Comparison of ENCODE assay signal across 8 cellular contexts in the genomic region with DNA sequence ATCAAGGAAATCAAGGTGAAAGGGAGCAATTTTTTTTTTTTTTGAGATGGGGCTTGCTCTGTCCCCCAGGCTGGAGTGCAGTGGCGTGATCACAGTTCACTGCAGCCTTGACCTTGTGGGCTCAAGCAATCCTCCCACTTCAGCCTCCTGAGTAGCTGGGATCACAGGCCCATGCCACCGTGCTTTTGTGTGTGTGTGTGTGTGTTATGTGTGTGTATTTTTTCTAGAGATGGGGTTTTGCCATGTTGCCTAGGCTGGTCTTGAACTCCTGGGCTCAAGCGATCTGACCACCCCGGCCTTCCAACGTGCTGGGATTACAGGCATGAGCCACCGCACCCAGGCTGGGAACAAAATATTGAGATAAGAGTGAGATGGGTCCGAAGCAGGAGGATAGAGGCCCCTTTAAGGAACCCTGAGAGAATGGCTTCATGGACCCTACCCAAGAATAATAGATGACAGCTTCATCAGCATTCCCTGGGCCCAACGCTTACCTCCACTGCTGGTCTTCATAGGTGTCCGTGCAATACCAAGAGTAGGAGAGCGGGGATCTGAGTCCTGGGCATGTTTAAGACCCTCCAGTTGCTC. TPM values are rescaled to one million over a fixed set of nuclear protein-coding genes. Genes with fewer than 3 reads are reported as not detected.
A peak's percentile ranks its signal among the peaks of the same experiment; 100 is the strongest.
DNase-seq lines count a peak whose midpoint lies in the region; ATAC-seq and TF ChIP-seq lines count a peak whose summit lies in the region.
"Had no signal": no experiment of that assay in that cellular context is flagged by ENCODE, and none has a peak within 500 bp of the region (broad histone marks: within the 10 kb centered on the region; RNA-seq: fewer than 3 reads in every experiment).

No MANE protein-coding gene starts in this region.

- no peak for ATAC-seq in T-helper 17 cell

- DNase-seq in cardiac muscle cell (ENCODE audit: low read depth in 1 of 2, low spot score in 1 of 2) (no peak), left ventricle myocardium inferior (no peak), endodermal cell (no peak), type B pancreatic cell (ENCODE audit: extremely low spot score, unreplicated experiment) (no peak), globus pallidus (ENCODE audit: low spot score) (no peak), T-helper 17 cell (no peak)
- DNase-seq: activated B cell treated with CpG ODN at 0.5 μM for 24 hours, NCI-H1417 treated with DMSO at 0.1 percent for 48 hours had no signal

- H3K9ac ChIP-seq in endodermal cell (ENCODE audit: extremely low read depth, low read length, poor library complexity, severe bottlenecking): peak overlapping the region; percentile 56

- H3K27me3 ChIP-seq in cardiac muscle cell (no peaks in the 10 kb centered on the region), left ventricle myocardium inferior (ENCODE audit: low read depth) (no peaks in the 10 kb centered on the region), endodermal cell (ENCODE audit: control insufficient read depth, insufficient read depth, low read length, poor library complexity, severe bottlenecking) (no peaks in the 10 kb centered on the region)

- no peaks in the 10 kb centered on the region for H3K27me3 Mint-ChIP-seq in endodermal cell (ENCODE audit: insufficient read depth)
- H3K27me3 Mint-ChIP-seq in type B pancreatic cell: peaks cover 2% of the 10 kb centered on the region
- H3K27me3 Mint-ChIP-seq in T-helper 17 cell: no peaks in the 10 kb centered on the region
- H3K27me3 Mint-ChIP-seq: activated B cell treated with CpG ODN at 0.5 μM for 24 hours had no signal

- 86 to 87% methylated on average over 9 to 10 of the region's 10 CpGs for WGBS in endodermal cell (ENCODE audit: insufficient coverage in 1 of 2, insufficient read length in 1 of 2), 2 experiments

- intact Hi-C loops in left ventricle myocardium inferior (cut with micrococcal nuclease): no loop called here

- H3K4me1 ChIP-seq in cardiac muscle cell (ENCODE audit: low read depth) (no peaks in the 10 kb centered on the region), left ventricle myocardium inferior (peaks cover 24% of the 10 kb centered on the region), endodermal cell (ENCODE audit: control insufficient read depth, insufficient read depth, low read length) (peaks cover 2% of the 10 kb centered on the region)

- peaks cover 43% of the 10 kb centered on the region for H3K36me3 Mint-ChIP-seq in endodermal cell (ENCODE audit: low read depth)
- H3K36me3 Mint-ChIP-seq in type B pancreatic cell: peaks cover 21% of the 10 kb centered on the region
- no peaks in the 10 kb centered on the region for H3K36me3 Mint-ChIP-seq in T-helper 17 cell (ENCODE audit: low read depth)

- H3K27ac Mint-ChIP-seq in endodermal cell: peak overlapping the region; percentile 99
- H3K27ac Mint-ChIP-seq in type B pancreatic cell: peak overlapping the region; percentile 98
- no peak overlapping the region for H3K27ac Mint-ChIP-seq in T-helper 17 cell
- H3K27ac Mint-ChIP-seq: activated B cell treated with CpG ODN at 0.5 μM for 24 hours had no signal

- TF ChIP-seq CTCF in cardiac muscle cell (IDR thresholded peaks at IDR 0.05; ENCODE audit: low read depth, low read length) (no peak), left ventricle myocardium inferior (IDR thresholded peaks at IDR 0.05; ENCODE audit: borderline replicate concordance) (no peak), endodermal cell (conservative IDR thresholded peaks at IDR 0.05) (no peak), type B pancreatic cell (conservative IDR thresholded peaks at IDR 0.05) (no peak)

- peaks cover 2% of the 10 kb centered on the region for H3K36me3 ChIP-seq in cardiac muscle cell
- peaks cover 33% of the 10 kb centered on the region for H3K36me3 ChIP-seq in left ventricle myocardium inferior
- H3K36me3 ChIP-seq in endodermal cell (ENCODE audit: control insufficient read depth, insufficient read depth, low read length): peaks cover 47% of the 10 kb centered on the region

- H3K27ac ChIP-seq in cardiac muscle cell (no peak overlapping the region), left ventricle myocardium inferior (replicated peaks) (no peak overlapping the region), endodermal cell (ENCODE audit: low read depth, low read length) (no peak overlapping the region)

- H3K4me3 Mint-ChIP-seq in endodermal cell (peak overlapping the region; percentile 88), type B pancreatic cell (peak overlapping the region; percentile 94), T-helper 17 cell (no peak overlapping the region)
- H3K4me3 Mint-ChIP-seq: activated B cell treated with CpG ODN at 0.5 μM for 24 hours had no signal

- H3K4me1 Mint-ChIP-seq in endodermal cell (peaks cover 25% of the 10 kb centered on the region), type B pancreatic cell (ENCODE audit: unreplicated experiment) (peaks cover 12% of the 10 kb centered on the region), T-helper 17 cell (peaks cover 31% of the 10 kb centered on the region)

- no peaks in the 10 kb centered on the region for H3K9me3 Mint-ChIP-seq in endodermal cell
- no peaks in the 10 kb centered on the region for H3K9me3 Mint-ChIP-seq in type B pancreatic cell
- H3K9me3 Mint-ChIP-seq: activated B cell treated with CpG ODN at 0.5 μM for 24 hours had no signal

- H3K4me3 ChIP-seq in cardiac muscle cell (peak overlapping the region; percentile 53), left ventricle myocardium inferior (no peak overlapping the region), endodermal cell (ENCODE audit: low read length) (peak overlapping the region; percentile 92)

- H3K9me3 ChIP-seq in cardiac muscle cell (ENCODE audit: low read depth): no peaks in the 10 kb centered on the region
- H3K9me3 ChIP-seq in left ventricle myocardium inferior (replicated peaks): no peaks in the 10 kb centered on the region
- no peaks in the 10 kb centered on the region for H3K9me3 ChIP-seq in endodermal cell (ENCODE audit: control insufficient read depth, low read length)
- no peaks in the 10 kb centered on the region for H3K9me3 ChIP-seq in T-helper 17 cell (ENCODE audit: control insufficient read depth, low read length, poor library complexity, severe bottlenecking)

RNA-seq across cellular contexts. Expression of a gene that starts 1.0 kb away (rescaled TPM):
- 11.5 and 42.8 TPM in 2 replicates for total RNA-seq in cardiac muscle cell
- polyA plus RNA-seq in cardiac muscle cell: 10.4 and 84.9 TPM in 2 replicates
- total RNA-seq in left ventricle myocardium inferior: 0.55 TPM
- 10 to 100 TPM; 53.1 to 63.9 TPM for total RNA-seq in endodermal cell
- 87.9 TPM for polyA plus RNA-seq in endodermal cell (2013, experiment 1 of 2)
- polyA plus RNA-seq in endodermal cell (2013, experiment 2 of 2): 84.7 TPM
- 31.7 and 33.5 TPM in 2 replicates for total RNA-seq in type B pancreatic cell (ENCODE audit: low replicate concordance)
- under 1 TPM; 0.65 to 0.87 TPM for total RNA-seq in T-helper 17 cell

RNA-seq across cellular contexts. Expression of a gene that starts 1.9 kb away (rescaled TPM):
- total RNA-seq in cardiac muscle cell: 145 and 150 TPM in 2 replicates
- 156 TPM in 2 replicates for polyA plus RNA-seq in cardiac muscle cell
- total RNA-seq in left ventricle myocardium inferior: 73.6 TPM
- total RNA-seq in endodermal cell: 100 to 1,000 TPM; 120 to 257 TPM
- 74.6 TPM for polyA plus RNA-seq in endodermal cell (2013, experiment 1 of 2)
- polyA plus RNA-seq in endodermal cell (2013, experiment 2 of 2): 74.4 TPM
- 121 and 198 TPM in 2 replicates for total RNA-seq in type B pancreatic cell (ENCODE audit: low replicate concordance)
- total RNA-seq in T-helper 17 cell: 10 to 100 TPM; 65.7 to 76.1 TPM

RNA-seq across cellular contexts. Expression of a gene that starts 9.3 kb away (rescaled TPM):
- total RNA-seq in cardiac muscle cell: 3.0 and 5.2 TPM in 2 replicates
- 1.7 and 2.1 TPM in 2 replicates for polyA plus RNA-seq in cardiac muscle cell
- 7.5 TPM for total RNA-seq in left ventricle myocardium inferior
- 10 to 100 TPM; 10.0 to 17.1 TPM for total RNA-seq in endodermal cell
- 13.5 TPM for polyA plus RNA-seq in endodermal cell (2013, experiment 1 of 2)
- polyA plus RNA-seq in endodermal cell (2013, experiment 2 of 2): 10.4 TPM
- 6.3 and 25.2 TPM in 2 replicates for total RNA-seq in type B pancreatic cell (ENCODE audit: low replicate concordance)
- total RNA-seq in T-helper 17 cell: under 1 TPM; 0.26 to 0.45 TPM

RNA-seq across cellular contexts. Expression of a gene that starts 17.3 kb away (rescaled TPM):
- 1,963 and 2,650 TPM in 2 replicates for total RNA-seq in cardiac muscle cell
- 3,554 and 4,448 TPM in 2 replicates for polyA plus RNA-seq in cardiac muscle cell
- total RNA-seq in left ventricle myocardium inferior: 753 TPM
- 1,000 to 10,000 TPM in 1 of 2 donors, 100 to 1,000 TPM in 1; 805 to 1,294 TPM for total RNA-seq in endodermal cell
- polyA plus RNA-seq in endodermal cell (2013, experiment 1 of 2): 843 TPM
- 801 TPM for polyA plus RNA-seq in endodermal cell (2013, experiment 2 of 2)
- 565 and 954 TPM in 2 replicates for total RNA-seq in type B pancreatic cell (ENCODE audit: low replicate concordance)
- 100 to 1,000 TPM; 140 to 144 TPM for total RNA-seq in T-helper 17 cell

RNA-seq across cellular contexts. Expression of a gene that starts 21.9 kb away (rescaled TPM):
- total RNA-seq in cardiac muscle cell: 11.6 and 19.7 TPM in 2 replicates
- polyA plus RNA-seq in cardiac muscle cell: 13.7 and 18.2 TPM in 2 replicates
- total RNA-seq in left ventricle myocardium inferior: 17.5 TPM
- total RNA-seq in endodermal cell: 10 to 100 TPM; 58.4 to 63.1 TPM
- polyA plus RNA-seq in endodermal cell (2013, experiment 1 of 2): 41.9 TPM
- 40.0 TPM for polyA plus RNA-seq in endodermal cell (2013, experiment 2 of 2)
- 40.7 and 66.0 TPM in 2 replicates for total RNA-seq in type B pancreatic cell (ENCODE audit: low replicate concordance)
- 1 to 10 TPM in 1 of 2 donors, under 1 TPM in 1; 0.97 to 1.3 TPM for total RNA-seq in T-helper 17 cell
- total RNA-seq: activated B cell treated with CpG ODN at 0.5 μM for 24 hours had no signal
